2 cellular contexts compared by ENCODE assay signal in the genomic region with DNA sequence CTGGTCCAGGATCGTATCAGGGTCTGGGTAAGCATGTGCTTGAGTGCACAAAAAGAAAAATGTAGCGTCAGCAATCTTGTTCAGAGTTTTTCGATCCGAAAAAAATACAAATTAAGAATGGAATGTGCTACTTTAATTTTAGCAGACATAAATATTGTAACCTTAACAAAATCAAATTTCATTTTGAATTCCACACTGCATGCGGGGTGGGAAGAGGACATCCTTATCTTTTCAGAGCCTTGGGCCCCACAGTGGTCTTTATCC.
TF ChIP-seq lines count a peak whose summit lies in the region.

No MANE protein-coding gene starts in this region.

TF ChIP-seq in HepG2, 621 proteins besides CTCF, POLR2A, EP300 and RAD21:
- TF ChIP-seq ZNF468 (CRISPR knock-in tag; IDR thresholded peaks at IDR 0.05) (no peak), ZNF234 (CRISPR knock-in tag; conservative IDR thresholded peaks at IDR 0.05) (no peak), RFXAP (CRISPR knock-in tag; IDR thresholded peaks at IDR 0.05; ENCODE audit: borderline replicate concordance) (no peak), BCL6 (CRISPR knock-in tag; IDR thresholded peaks at IDR 0.05) (no peak), MAFF (IDR thresholded peaks at IDR 0.05; ENCODE audit: low read depth, low read length) (peak; percentile 85), NCOA2 (CRISPR knock-in tag; IDR thresholded peaks at IDR 0.05) (no peak), SRY (CRISPR knock-in tag; IDR thresholded peaks at IDR 0.05) (no peak), ZNF33B (CRISPR knock-in tag; IDR thresholded peaks at IDR 0.05) (no peak), MAFK (conservative IDR thresholded peaks at IDR 0.05 in 1 of 2, IDR thresholded peaks at IDR 0.05 in 1 of 2; ENCODE audit: low read length in 2 of 2) (peak; percentile 85 to 91), ZNF710 (CRISPR knock-in tag; IDR thresholded peaks at IDR 0.05; ENCODE audit: borderline replicate concordance) (no peak), ZSCAN25 (CRISPR knock-in tag; IDR thresholded peaks at IDR 0.05) (no peak)
- TF ChIP-seq, protein P1, sequence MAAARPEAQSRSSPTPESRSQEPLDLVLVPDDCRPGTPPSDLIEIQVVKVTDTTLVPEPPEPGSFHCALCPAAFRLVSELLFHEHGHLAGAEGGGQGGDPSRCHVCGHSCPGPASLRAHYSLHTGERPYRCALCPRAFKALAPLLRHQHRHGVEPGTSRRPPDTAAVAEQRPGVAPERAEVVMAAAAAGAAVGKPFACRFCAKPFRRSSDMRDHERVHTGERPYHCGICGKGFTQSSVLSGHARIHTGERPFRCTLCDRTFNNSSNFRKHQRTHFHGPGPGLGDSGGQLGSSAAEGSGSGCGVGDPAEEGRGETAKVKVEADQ (CRISPR knock-in tag; IDR thresholded peaks at IDR 0.05; ENCODE audit: borderline replicate concordance), result no peak

TF ChIP-seq in endothelial cell of umbilical vein, 7 proteins besides CTCF, POLR2A, EP300 and RAD21:
- TF ChIP-seq MYC (IDR thresholded peaks at IDR 0.05; ENCODE audit: low read depth, low read length) (no peak), JUN (IDR thresholded peaks at IDR 0.05; ENCODE audit: borderline replicate concordance, insufficient read depth, insufficient read length, low read depth) (no peak), EZH2 (IDR thresholded peaks at IDR 0.05; ENCODE audit: borderline replicate concordance, low read depth, low read length, severe bottlenecking) (no peak), FOS (IDR thresholded peaks at IDR 0.05; ENCODE audit: borderline replicate concordance, insufficient read depth, low read length) (no peak), POLR2AphosphoS5 (IDR thresholded peaks at IDR 0.05; ENCODE audit: insufficient read depth, low read depth, low read length) (no peak)
